Comparison of ENCODE assay signal across 8 cellular contexts in genomic region chr10:94403823-94404228, GRCh38.
DNase-seq lines count a peak whose midpoint lies in the region; ATAC-seq and TF ChIP-seq lines count a peak whose summit lies in the region.

No MANE protein-coding gene starts in this region.

- H3K4me3 ChIP-seq in ACC112 (ENCODE audit: low read depth, low read length) (peak overlapping the region; percentile 91), coronary artery (peak overlapping the region; percentile 96), mucosa of rectum (ENCODE audit: low read length in 2 of 2) (peak overlapping the region; percentile 72 to 84)

- peaks cover 49% of the 10 kb centered on the region for H3K79me2 ChIP-seq in ACC112 (ENCODE audit: control insufficient read depth, insufficient read depth, low read length, unreplicated experiment)

- ATAC-seq in GM19023 (IDR thresholded peaks at IDR 0.05; ENCODE audit: unreplicated experiment), result peak; percentile 2

- H3K9ac ChIP-seq in mucosa of rectum (ENCODE audit: low read depth in 1 of 2, low read length in 2 of 2), result peak overlapping the region; percentile 66 to 95

- DNase-seq in NOMO-1 (lab: John Stamatoyannopoulos, UW; ENCODE audit: unreplicated experiment in 2 of 2), result peak; percentile 68 to 86
- DNase-seq in coronary artery (ENCODE audit: low spot score), result no peak
- DNase-seq in NCI-H1694 treated with DMSO at 0.1 percent for 48 hours (lab: John Stamatoyannopoulos, UW), result no peak
- DNase-seq in glomerular visceral epithelial cell (ENCODE audit: extremely low spot score), result no peak
- DNase-seq in stimulated activated CD4-positive, alpha-beta T cell treated with anti-CD3 and anti-CD28 coated beads, Interleukin-4, amount 100 ng/mL, for 1 hour, result no peak

- H3K27me3 ChIP-seq in ACC112 (ENCODE audit: insufficient read depth, low read length), result no peaks in the 10 kb centered on the region
- no peaks in the 10 kb centered on the region for H3K27me3 ChIP-seq in mucosa of rectum (ENCODE audit: control insufficient read depth in 2 of 2, insufficient read depth in 2 of 2, low read length in 2 of 2)

- H3K36me3 ChIP-seq in ACC112 (ENCODE audit: insufficient read depth, low read length) (no peaks in the 10 kb centered on the region), mucosa of rectum (ENCODE audit: control insufficient read depth in 2 of 2, insufficient read depth in 2 of 2, low read length in 2 of 2) (no peaks in the 10 kb centered on the region)

- TF ChIP-seq CTCF in coronary artery (IDR thresholded peaks at IDR 0.05), result no peak

- no peaks in the 10 kb centered on the region for H3K9me3 ChIP-seq in mucosa of rectum (ENCODE audit: control insufficient read depth in 2 of 2, low read length in 2 of 2)

- peaks cover 7% of the 10 kb centered on the region for H3K4me1 ChIP-seq in ACC112 (ENCODE audit: control insufficient read depth, insufficient read depth, low read length, unreplicated experiment)
- peaks cover 3 to 9% of the 10 kb centered on the region in 2 donors for H3K4me1 ChIP-seq in mucosa of rectum (ENCODE audit: control insufficient read depth in 2 of 2, insufficient read depth in 2 of 2, low read length in 2 of 2)

- peak overlapping the region; percentile 73 for H3K27ac ChIP-seq in ACC112 (ENCODE audit: low read depth, low read length)
- H3K27ac ChIP-seq in coronary artery, result peak overlapping the region; percentile 79 to 97
- peak overlapping the region; percentile 92 to 95 for H3K27ac ChIP-seq in mucosa of rectum (ENCODE audit: low read depth in 2 of 2, low read length in 2 of 2)

- H2AFZ ChIP-seq in ACC112 (ENCODE audit: low read length, unreplicated experiment), result peak overlapping the region; percentile 80

Comparison
In these comparisons a context has a peak if more than half of its experiments do, and no peak if none do; other contexts are left out.
1. DNase-seq: peak in NOMO-1 (2 of 2); none in coronary artery (single experiment), NCI-H1694 treated with DMSO at 0.1 percent for 48 hours (single experiment), glomerular visceral epithelial cell (single experiment) and stimulated activated CD4-positive, alpha-beta T cell treated with anti-CD3 and anti-CD28 coated beads, Interleukin-4, amount 100 ng/mL, for 1 hour (single experiment).
2. Peak in every context shown above with its lines, with median percentiles within 50 percentile points of each other: H3K27ac ChIP-seq and H3K4me3 ChIP-seq.